Comparison of ENCODE assay signal across 27 cellular contexts in genomic region chr9:33697171-33697570, GRCh38.
"Had no signal": no experiment of that assay in that cellular context is flagged by ENCODE, and none has a peak within 500 bp of the region (broad histone marks: within the 10 kb centered on the region; RNA-seq: fewer than 3 reads in every experiment).

No MANE protein-coding gene starts in this region.

- H3K27me3 Mint-ChIP-seq: type B pancreatic cell had no signal

- H3K4me1 ChIP-seq: left ventricle myocardium inferior, neural progenitor cell, parathyroid adenoma, right atrium auricular region, right lobe of liver, tibial nerve, vagina had no signal

- DNase-seq: islet precursor cell; left ventricle myocardium inferior; mesendoderm; naive B cell; natural killer cell; nephron progenitor cell; occipital lobe; psoas muscle; right lobe of liver; stimulated activated CD4-positive, alpha-beta T cell treated with anti-CD3 and anti-CD28 coated beads, Interleukin-1b, Interleukin-23, amount 100 ng/mL, for 48 hours; stimulated activated CD4-positive, alpha-beta T cell treated with anti-CD3 and anti-CD28 coated beads, Interleukin-2, amount 100 ng/mL, for 48 hours; stimulated activated CD4-positive, alpha-beta T cell treated with anti-CD3 and anti-CD28 coated beads, Interleukin-4, amount 100 ng/mL, for 4 hours; stimulated activated CD8-positive, alpha-beta memory T cell treated with anti-CD3 and anti-CD28 coated beads, Interleukin-4, amount 100 ng/mL, for 48 hours; stimulated activated naive CD4-positive, alpha-beta T cell treated with Interleukin-2 at 50 U/mL for 16 hours; stimulated activated naive CD8-positive, alpha-beta T cell treated with anti-CD3 and anti-CD28 coated beads, Interleukin-15, amount 100 ng/mL, for 72 hours; substantia nigra had no signal

- ATAC-seq: natural killer cell; psoas muscle; right lobe of liver; stimulated activated memory B cell treated with anti-CD40 and anti-IgM and Interleukin-4, amounts not matched to agents 10 μg/mL and 1 μg/mL and 100 μg/mL, for 72 hours; stimulated activated naive CD8-positive, alpha-beta T cell treated with anti-CD3 and anti-CD28 coated beads, Interleukin-15, amount 100 ng/mL, for 72 hours had no signal

- H3K4me3 Mint-ChIP-seq: mesothelial cell of epicardium; naive B cell; natural killer cell; nephron progenitor cell; neural progenitor cell; stimulated activated memory B cell treated with anti-CD40 and anti-IgM and Interleukin-4, amounts not matched to agents 10 μg/mL and 1 μg/mL and 100 μg/mL, for 72 hours; stimulated activated naive CD8-positive, alpha-beta T cell treated with anti-CD3 and anti-CD28 coated beads, Interleukin-15, amount 100 ng/mL, for 72 hours; type B pancreatic cell had no signal

- H3K27ac Mint-ChIP-seq: mesothelial cell of epicardium; naive B cell; natural killer cell; nephron progenitor cell; neural progenitor cell; stimulated activated memory B cell treated with anti-CD40 and anti-IgM and Interleukin-4, amounts not matched to agents 10 μg/mL and 1 μg/mL and 100 μg/mL, for 72 hours; stimulated activated naive CD8-positive, alpha-beta T cell treated with anti-CD3 and anti-CD28 coated beads, Interleukin-15, amount 100 ng/mL, for 72 hours; type B pancreatic cell had no signal

- H3K27ac ChIP-seq: left ventricle myocardium inferior, neural progenitor cell, neutrophil, parathyroid adenoma, right atrium auricular region, right lobe of liver, tibial nerve, vagina had no signal

- H3K9me3 Mint-ChIP-seq: mesothelial cell of epicardium; naive B cell; natural killer cell; nephron progenitor cell; neural progenitor cell; stimulated activated memory B cell treated with anti-CD40 and anti-IgM and Interleukin-4, amounts not matched to agents 10 μg/mL and 1 μg/mL and 100 μg/mL, for 72 hours; stimulated activated naive CD8-positive, alpha-beta T cell treated with anti-CD3 and anti-CD28 coated beads, Interleukin-15, amount 100 ng/mL, for 72 hours; type B pancreatic cell had no signal

- H3K27me3 ChIP-seq: neural progenitor cell, neutrophil, right atrium auricular region, right lobe of liver, tibial nerve, vagina had no signal

- H3K36me3 Mint-ChIP-seq: mesothelial cell of epicardium; naive B cell; natural killer cell; stimulated activated memory B cell treated with anti-CD40 and anti-IgM and Interleukin-4, amounts not matched to agents 10 μg/mL and 1 μg/mL and 100 μg/mL, for 72 hours; type B pancreatic cell had no signal

- H3K4me3 ChIP-seq: left ventricle myocardium inferior, lung, neural progenitor cell, psoas muscle, right atrium auricular region, right lobe of liver, smooth muscle cell, tibial nerve, vagina had no signal

- H3K4me1 Mint-ChIP-seq: mesothelial cell of epicardium; naive B cell; nephron progenitor cell; stimulated activated memory B cell treated with anti-CD40 and anti-IgM and Interleukin-4, amounts not matched to agents 10 μg/mL and 1 μg/mL and 100 μg/mL, for 72 hours had no signal

- H3K36me3 ChIP-seq: left ventricle myocardium inferior, neural progenitor cell, neutrophil, right atrium auricular region, right lobe of liver, tibial nerve, vagina had no signal
